17 cellular contexts compared by ENCODE assay signal in the genomic region with DNA sequence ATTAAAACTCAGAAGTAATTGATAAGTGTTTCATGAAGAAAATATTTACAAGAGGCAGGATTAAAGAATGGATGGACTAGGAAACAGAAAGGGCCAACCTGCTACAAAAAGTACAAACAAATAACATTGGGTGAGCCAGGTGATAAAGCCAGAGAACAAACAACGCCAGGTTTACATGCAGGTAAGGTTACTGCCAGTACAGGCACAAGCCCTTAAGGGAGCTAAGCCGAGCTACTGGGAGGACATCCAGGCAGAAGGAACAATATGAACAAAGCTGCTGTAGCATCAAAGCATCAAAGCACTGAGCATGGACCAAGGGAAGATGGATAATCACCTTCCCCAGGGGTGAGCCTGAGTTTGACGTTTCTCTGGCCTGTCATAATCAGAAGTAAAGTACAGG.
DNase-seq lines count a peak whose midpoint lies in the region; ATAC-seq, FAIRE-seq and TF ChIP-seq lines count a peak whose summit lies in the region.
"Had no signal": no experiment of that assay in that cellular context is flagged by ENCODE, and none has a peak within 500 bp of the region (broad histone marks: within the 10 kb centered on the region; RNA-seq: fewer than 3 reads in every experiment).

No MANE protein-coding gene starts in this region.

- peak; percentile 33 for DNase-seq in NCI-H345 (lab: John Stamatoyannopoulos, UW)
- no peak for DNase-seq in NCI-H345 treated with DMSO at 0.1 percent for 48 hours (lab: John Stamatoyannopoulos, UW; ENCODE audit: unreplicated experiment)
- peak; percentile 35 to 57 for DNase-seq in NCI-H526 (lab: John Stamatoyannopoulos, UW)
- no peak for DNase-seq in bronchial epithelial cell (ENCODE audit: low read depth)
- peak; percentile 38 for DNase-seq in stomach
- DNase-seq in sciatic nerve (ENCODE audit: low spot score): no peak
- no peak for DNase-seq in HuH-7 (ENCODE audit: low spot score)
- DNase-seq: H7, NCI-H1417 treated with DMSO at 0.1 percent for 48 hours, NCI-H2081, NCI-H446 treated with DMSO at 0.1 percent for 48 hours, SHP77 had no signal

- no peak for TF ChIP-seq CTCF in bronchial epithelial cell (IDR thresholded peaks at IDR 0.05; ENCODE audit: insufficient read depth, low read length, severe bottlenecking)
- no peak for TF ChIP-seq CTCF in stomach (IDR thresholded peaks at IDR 0.05)

- no peaks in the 10 kb centered on the region for H3K9me3 ChIP-seq in stomach
- H3K9me3 ChIP-seq: A549 had no signal

- H3K4me1 ChIP-seq in stomach: peaks cover 0 to 11% (median 9%) of the 10 kb centered on the region in 4 donors
- H3K4me1 ChIP-seq: A549 had no signal

- intact Hi-C loops in stomach (cut with DNase I; ENCODE audit: low total_unique reads) (no loop called here), sciatic nerve (cut with DNase I) (no loop called here)

- H3K4me3 ChIP-seq in bronchial epithelial cell (ENCODE audit: low read depth, low read length) (no peak overlapping the region), stomach (no peak overlapping the region)
- H3K4me3 ChIP-seq: A549 had no signal

- no peak overlapping the region for H3K27ac ChIP-seq in stomach
- H3K27ac ChIP-seq: A549, C4-2B had no signal

- TF ChIP-seq EP300 in stomach (IDR thresholded peaks at IDR 0.05): no peak

- ATAC-seq in sciatic nerve (no peak), GM21576 (IDR thresholded peaks at IDR 0.05; ENCODE audit: unreplicated experiment) (no peak)
- ATAC-seq: A549, HepG2, Panc1 had no signal

- no peak for TF ChIP-seq POLR2A in stomach (IDR thresholded peaks at IDR 0.05)

- H3K27me3 ChIP-seq in bronchial epithelial cell (ENCODE audit: control insufficient read depth, insufficient read depth, low read length) (no peaks in the 10 kb centered on the region), stomach (no peaks in the 10 kb centered on the region)

- FAIRE-seq in bronchial epithelial cell (lab: Jason Lieb, UNC): peak; percentile 58
- FAIRE-seq: A549, HepG2 had no signal

- WGBS in stomach, 5 donors: 16 to 35% (median 30%) methylated on average over 3 of the region's 3 CpGs

- H3K36me3 ChIP-seq in bronchial epithelial cell (ENCODE audit: control insufficient read depth, insufficient read depth, low read length): no peaks in the 10 kb centered on the region
- no peaks in the 10 kb centered on the region for H3K36me3 ChIP-seq in stomach

Comparison
In these comparisons a context has a peak if more than half of its experiments do, and no peak if none do; other contexts are left out.
1. DNase-seq: peak in NCI-H345 (single experiment), NCI-H526 (2 of 2) and stomach (single experiment); none in NCI-H345 treated with DMSO at 0.1 percent for 48 hours (single experiment), bronchial epithelial cell (single experiment), sciatic nerve (single experiment) and HuH-7 (single experiment).